ENCODE assay signal across 17 cellular contexts in the genomic region with DNA sequence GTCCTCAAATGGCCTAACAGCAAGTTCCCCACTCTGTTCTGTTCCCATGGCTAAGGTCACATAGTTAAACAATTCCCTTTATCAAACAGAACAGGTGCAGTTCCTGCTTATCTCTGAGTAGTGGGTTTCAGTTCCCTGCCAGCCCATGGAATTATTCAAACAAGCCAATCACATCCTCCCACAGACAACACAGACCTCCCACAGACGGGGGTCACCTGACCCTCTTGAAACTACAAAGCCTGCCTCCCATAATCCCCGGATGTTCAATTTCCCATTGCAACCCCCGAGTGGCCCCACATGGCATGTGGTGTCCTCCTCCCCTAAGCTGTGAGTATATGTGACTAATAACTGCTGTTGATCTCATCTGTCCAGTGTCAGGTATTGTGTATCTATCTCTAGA.
"Had no signal": no experiment of that assay in that cellular context is flagged by ENCODE, and none has a peak within 500 bp of the region (broad histone marks: within the 10 kb centered on the region; RNA-seq: fewer than 3 reads in every experiment).

No MANE protein-coding gene starts in this region.

- H3K27me3 ChIP-seq: neutrophil, stomach, testis, upper lobe of left lung had no signal

- H3K4me3 ChIP-seq: stomach, testis, upper lobe of left lung had no signal

- ATAC-seq: effector memory CD8-positive, alpha-beta T cell; left lobe of liver had no signal

- H3K36me3 ChIP-seq: neutrophil, stomach, upper lobe of left lung had no signal

- H3K4me1 Mint-ChIP-seq: naive B cell had no signal

- H3K27ac ChIP-seq: epithelial cell of prostate, neutrophil, stomach, testis, upper lobe of left lung had no signal

- H3K9me3 ChIP-seq: neutrophil, testis had no signal

- H3K27ac Mint-ChIP-seq: dendritic cell treated with granulocyte-macrophage colony-stimulating factor and Interleukin-4, amounts not matched to agents 40 ng/mL and 50 ng/mL, for 4 days; effector memory CD8-positive, alpha-beta T cell had no signal

- H3K4me3 Mint-ChIP-seq: dendritic cell treated with granulocyte-macrophage colony-stimulating factor and Interleukin-4, amounts not matched to agents 40 ng/mL and 50 ng/mL, for 4 days; effector memory CD8-positive, alpha-beta T cell had no signal

- H3K4me1 ChIP-seq: stomach, testis, upper lobe of left lung had no signal

- H3K27me3 Mint-ChIP-seq: dendritic cell treated with granulocyte-macrophage colony-stimulating factor and Interleukin-4, amounts not matched to agents 40 ng/mL and 50 ng/mL, for 4 days had no signal

- DNase-seq: activated CD4-positive, alpha-beta T cell treated with anti-CD3 and anti-CD28 coated beads for 1 hour; activated CD4-positive, alpha-beta T cell treated with anti-CD3 and anti-CD28 coated beads, Interleukin-2, amount 50 U/mL, for 4 hours; activated naive CD4-positive, alpha-beta T cell treated with Interleukin-2 at 50 U/mL for 16 hours; activated T-cell treated with anti-CD3 and anti-CD28 coated beads for 4 hours; anterior cingulate cortex; effector memory CD8-positive, alpha-beta T cell; head of caudate nucleus; naive B cell; stimulated activated CD4-positive, alpha-beta T cell treated with anti-CD3 and anti-CD28 coated beads, Interleukin-12 subunit alpha, Interleukin-12 subunit beta, amount 100 ng/mL, for 4 hours; stimulated activated CD4-positive, alpha-beta T cell treated with anti-CD3 and anti-CD28 coated beads, Interleukin-2, amount 100 ng/mL, for 24 hours; stomach; testis; upper lobe of left lung had no signal
